ENCODE assay signal across 1 cellular context in the genomic region with DNA sequence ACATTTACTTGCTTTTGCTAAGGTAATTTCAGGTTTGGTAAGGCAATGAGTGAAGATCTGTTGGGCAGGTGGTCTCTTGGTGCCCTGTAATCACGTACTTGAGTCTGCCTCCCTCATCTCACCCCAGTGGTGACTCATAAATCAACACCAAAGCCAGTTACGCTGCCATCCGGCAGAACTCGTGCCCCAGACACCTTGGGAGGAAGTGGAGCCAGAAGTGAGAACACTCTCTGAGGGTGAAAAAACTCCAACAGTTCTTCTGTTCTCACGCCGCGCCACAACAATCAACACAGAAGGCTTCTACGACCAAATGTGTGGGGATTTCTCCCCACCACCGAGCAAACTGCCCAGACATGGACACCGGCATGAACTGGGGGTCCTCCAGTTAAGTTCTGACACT.
TF ChIP-seq lines count a peak whose summit lies in the region.

No MANE protein-coding gene starts in this region.

TF ChIP-seq in HCT116, 20 proteins besides CTCF, POLR2A, EP300 and RAD21:
- TF ChIP-seq FOSL1 (IDR thresholded peaks at IDR 0.05; ENCODE audit: low read depth): peak; percentile 32; the same call in 1 of the 2 replicates
- TF ChIP-seq SIN3A (IDR thresholded peaks at IDR 0.05; ENCODE audit: low read depth): no peak
